24 cellular contexts compared by ENCODE assay signal in genomic region chr11:2652857-2653643, GRCh38. TPM values are rescaled to one million over a fixed set of nuclear protein-coding genes. Genes with fewer than 3 reads are reported as not detected.
DNase-seq lines count a peak whose midpoint lies in the region; ATAC-seq and TF ChIP-seq lines count a peak whose summit lies in the region.
"Had no signal": no experiment of that assay in that cellular context is flagged by ENCODE, and none has a peak within 500 bp of the region (broad histone marks: within the 10 kb centered on the region; RNA-seq: fewer than 3 reads in every experiment).

No MANE protein-coding gene starts in this region.

- H3K36me3 Mint-ChIP-seq in chondrocyte (ENCODE audit: low read depth) = peaks cover 34% of the 10 kb centered on the region
- H3K36me3 Mint-ChIP-seq in nephron (ENCODE audit: low read depth) = peaks cover 98% of the 10 kb centered on the region

- no peaks in the 10 kb centered on the region for H3K27me3 ChIP-seq in heart left ventricle
- no peaks in the 10 kb centered on the region for H3K27me3 ChIP-seq in upper lobe of right lung
- no peaks in the 10 kb centered on the region for H3K27me3 ChIP-seq in prostate gland (replicated peaks; ENCODE audit: insufficient read depth)
- H3K27me3 ChIP-seq: adrenal gland, BLaER1, brain microvascular endothelial cell, gastrocnemius medialis, neutrophil, stomach had no signal

- TF ChIP-seq POLR2A in heart left ventricle (IDR thresholded peaks at IDR 0.05) (no peak), prostate gland (IDR thresholded peaks at IDR 0.05) (no peak)

- no peak overlapping the region for H3K4me3 Mint-ChIP-seq in chondrocyte (ENCODE audit: unreplicated experiment)
- H3K4me3 Mint-ChIP-seq in nephron = peak overlapping the region in 1 of 3 experiments; percentile 46
- H3K4me3 Mint-ChIP-seq: activated CD4-positive, alpha-beta T cell treated with anti-CD3 and anti-CD28 coated beads, Interleukin-2, amount 10 ng/mL, durations not matched to agents 24 days and 14 days; activated T-cell treated with anti-CD3 and anti-CD28 coated beads, Interleukin-2, amount 50 U/mL, for 4 hours; H9; T-helper 2 cell treated with Interferon-gamma antibody and Interleukin-4, amounts not matched to agents 5 μg/mL and 100 μg/mL, for 36 hours had no signal

- H3K9me3 ChIP-seq in heart left ventricle (peaks cover 0 to 94% (median 31%) of the 10 kb centered on the region in 12 donors), upper lobe of right lung (peaks cover 19% of the 10 kb centered on the region), prostate gland (no peaks in the 10 kb centered on the region)

- TF ChIP-seq CTCF in heart left ventricle (IDR thresholded peaks at IDR 0.05) = no peak
- no peak for TF ChIP-seq CTCF in chondrocyte (IDR thresholded peaks at IDR 0.05)
- TF ChIP-seq CTCF in nephron (IDR thresholded peaks at IDR 0.05; ENCODE audit: unreplicated experiment in 3 of 3) = no peak
- TF ChIP-seq CTCF in upper lobe of right lung (IDR thresholded peaks at IDR 0.05) = no peak
- no peak for TF ChIP-seq CTCF in prostate gland (IDR thresholded peaks at IDR 0.05)

- H3K4me1 Mint-ChIP-seq in chondrocyte (ENCODE audit: low read depth) (peaks cover 19% of the 10 kb centered on the region), nephron (peaks cover 55% of the 10 kb centered on the region)
- H3K4me1 Mint-ChIP-seq: activated CD4-positive, alpha-beta T cell treated with anti-CD3 and anti-CD28 coated beads, Interleukin-2, amount 10 ng/mL, durations not matched to agents 24 days and 14 days had no signal

- H3K9me3 Mint-ChIP-seq in chondrocyte (ENCODE audit: low read depth) = peaks cover 51% of the 10 kb centered on the region
- peaks cover 79% of the 10 kb centered on the region for H3K9me3 Mint-ChIP-seq in nephron

- ATAC-seq in heart left ventricle (peak; percentile 31 to 52 (median 38)), upper lobe of right lung (no peak), left lobe of liver (no peak), GM19351 (IDR thresholded peaks at IDR 0.05; ENCODE audit: unreplicated experiment) (no peak)
- ATAC-seq: A549; activated T-cell treated with anti-CD3 and anti-CD28 coated beads, Interleukin-2, amount 50 U/mL, for 4 hours had no signal

- H3K4me3 ChIP-seq in heart left ventricle = no peak overlapping the region
- H3K4me3 ChIP-seq in upper lobe of right lung = no peak overlapping the region
- no peak overlapping the region for H3K4me3 ChIP-seq in prostate gland
- H3K4me3 ChIP-seq: A549, adrenal gland, BLaER1, gastrocnemius medialis, lung, stomach had no signal

- no peaks in the 10 kb centered on the region for H3K36me3 ChIP-seq in heart left ventricle
- H3K36me3 ChIP-seq in upper lobe of right lung = no peaks in the 10 kb centered on the region
- H3K36me3 ChIP-seq in prostate gland = no peaks in the 10 kb centered on the region
- H3K36me3 ChIP-seq: adrenal gland, brain microvascular endothelial cell, gastrocnemius medialis, neutrophil had no signal

- intact Hi-C loops in heart left ventricle (cut with DNase I) = loop anchor here in 1 of 10 donors (5.0 kb wide), 1 partner anchor 51 kb away; no protein-coding TSS in a partner anchor
- intact Hi-C loops in cardiac septum (cut with DNase I) = no loop called here
- intact Hi-C loops in upper lobe of right lung (cut with DNase I) = no loop called here
- intact Hi-C loops in prostate gland (cut with DNase I) = no loop called here

- H3K27me3 Mint-ChIP-seq in chondrocyte (ENCODE audit: low read depth) (no peaks in the 10 kb centered on the region), nephron (ENCODE audit: low read depth) (peaks cover 10% of the 10 kb centered on the region)
- H3K27me3 Mint-ChIP-seq: activated CD4-positive, alpha-beta T cell treated with anti-CD3 and anti-CD28 coated beads, Interleukin-2, amount 10 ng/mL, durations not matched to agents 24 days and 14 days had no signal

- H3K27ac ChIP-seq in heart left ventricle = peak overlapping the region in 2 of 12 donors; percentile 26 to 47
- no peak overlapping the region for H3K27ac ChIP-seq in upper lobe of right lung
- H3K27ac ChIP-seq in prostate gland = no peak overlapping the region
- H3K27ac ChIP-seq: A549, BLaER1, brain microvascular endothelial cell, neutrophil, stomach, VCaP had no signal

- peak overlapping the region; percentile 53 for H3K27ac Mint-ChIP-seq in chondrocyte (ENCODE audit: unreplicated experiment)
- H3K27ac Mint-ChIP-seq in nephron = peak overlapping the region; percentile 63 to 77 (median 74)
- H3K27ac Mint-ChIP-seq: activated CD4-positive, alpha-beta T cell treated with anti-CD3 and anti-CD28 coated beads, Interleukin-2, amount 10 ng/mL, durations not matched to agents 24 days and 14 days; H9; T-helper 2 cell treated with Interferon-gamma antibody and Interleukin-4, amounts not matched to agents 5 μg/mL and 100 μg/mL, for 36 hours had no signal

- H3K4me1 ChIP-seq in heart left ventricle (peaks cover 0 to 16% (median 0%) of the 10 kb centered on the region in 12 donors), upper lobe of right lung (no peaks in the 10 kb centered on the region), prostate gland (replicated peaks) (no peaks in the 10 kb centered on the region)
- H3K4me1 ChIP-seq: A549, adrenal gland had no signal

- DNase-seq in heart left ventricle (peak in 1 of 5 donors; percentile 20), cardiac septum (ENCODE audit: low spot score) (no peak), chondrocyte (ENCODE audit: low spot score) (no peak), upper lobe of right lung (peak; percentile 26), prostate gland (ENCODE audit: low spot score) (no peak), left lobe of liver (ENCODE audit: low spot score) (no peak)
- DNase-seq: activated CD4-positive, alpha-beta T cell treated with anti-CD3 and anti-CD28 coated beads, Interleukin-2, amount 10 ng/mL, durations not matched to agents 24 days and 14 days; activated naive CD4-positive, alpha-beta T cell; activated T-cell treated with anti-CD3 and anti-CD28 coated beads, Interleukin-2, amount 50 U/mL, for 4 hours; brain microvascular endothelial cell; gastrocnemius medialis; H9; NCI-H1694; NCI-H526 treated with DMSO at 0.1 percent for 48 hours; stomach had no signal

- 80 to 85% (median 82%) methylated on average over 3 of the region's 3 CpGs for WGBS in heart left ventricle, 4 donors
- WGBS in prostate gland = 98% methylated on average over 3 of the region's 3 CpGs

RNA-seq across cellular contexts. Expression of gene KCNQ1OT1, which starts 46.7 kb away (rescaled TPM):
- total RNA-seq in heart left ventricle = under 1 TPM; 0.28 to 0.93 (median 0.40) TPM
- under 1 TPM; 0.14 to 0.57 TPM for polyA plus RNA-seq in heart left ventricle
- total RNA-seq in cardiac septum = 0.57 TPM
- total RNA-seq in chondrocyte = 2.5 to 8.5 TPM (median 2.7 TPM) in 3 replicates
- total RNA-seq in upper lobe of right lung = 2.0 TPM
- total RNA-seq in prostate gland = 1 to 10 TPM; 1.0 to 2.1 TPM
- 1.2 TPM for total RNA-seq in left lobe of liver

Comparison
In these comparisons a context has a peak if more than half of its experiments do, and no peak if none do; other contexts are left out.
1. ATAC-seq: peak in heart left ventricle (4 of 4); none in upper lobe of right lung (single experiment), left lobe of liver (single experiment) and GM19351 (single experiment).